Comparison of ENCODE assay signal across 9 cellular contexts in the genomic region with DNA sequence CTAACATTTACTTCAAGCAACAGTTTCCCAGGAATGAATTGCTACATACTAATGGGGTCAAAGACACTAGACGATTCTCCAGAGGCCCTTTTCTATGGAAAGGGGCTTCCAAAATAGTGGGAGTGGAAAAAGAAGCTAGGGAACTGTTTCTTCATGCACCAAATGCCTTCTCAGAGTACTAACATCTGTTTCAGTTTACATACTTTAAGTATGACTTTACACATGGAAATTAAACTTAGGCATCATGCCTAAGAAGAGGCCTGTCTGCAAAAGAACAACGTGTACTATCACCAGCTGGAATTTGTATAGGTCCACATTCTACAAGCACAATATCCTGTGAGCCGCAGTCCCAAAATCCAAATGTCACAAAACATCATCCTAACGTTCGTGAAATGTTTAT. TPM values are rescaled to one million over a fixed set of nuclear protein-coding genes. Genes with fewer than 3 reads are reported as not detected.
DNase-seq lines count a peak whose midpoint lies in the region; ATAC-seq, FAIRE-seq and TF ChIP-seq lines count a peak whose summit lies in the region.
"Had no signal": no experiment of that assay in that cellular context is flagged by ENCODE, and none has a peak within 500 bp of the region (broad histone marks: within the 10 kb centered on the region; RNA-seq: fewer than 3 reads in every experiment).

No MANE protein-coding gene starts in this region.

- no peak for TF ChIP-seq CTCF in HFF-Myc (IDR thresholded peaks at IDR 0.05; ENCODE audit: low read depth, low read length, missing control alignments)
- TF ChIP-seq CTCF in bronchial epithelial cell (IDR thresholded peaks at IDR 0.05; ENCODE audit: insufficient read depth, low read length, severe bottlenecking) = no peak

- DNase-seq in HFF-Myc (ENCODE audit: extremely low read depth, low read depth) (peak; percentile 76), bronchial epithelial cell (ENCODE audit: low read depth) (peak; percentile 58), left lobe of liver (ENCODE audit: low spot score) (no peak), stromal cell of bone marrow (ENCODE audit: low read depth) (peak; percentile 79), NCI-H69 (lab: John Stamatoyannopoulos, UW) (no peak)
- DNase-seq: activated T-cell treated with anti-CD3 and anti-CD28 coated beads, Interleukin-2, amount 50 U/mL, for 24 hours had no signal

- H3K36me3 ChIP-seq in bronchial epithelial cell (ENCODE audit: control insufficient read depth, insufficient read depth, low read length) = no peaks in the 10 kb centered on the region

- no peak for FAIRE-seq in bronchial epithelial cell (lab: Jason Lieb, UNC)

- no peaks in the 10 kb centered on the region for H3K27me3 ChIP-seq in bronchial epithelial cell (ENCODE audit: control insufficient read depth, insufficient read depth, low read length)

- H3K4me3 ChIP-seq in HFF-Myc (replicated peaks; ENCODE audit: low read depth, low read length) = no peak overlapping the region
- H3K4me3 ChIP-seq in bronchial epithelial cell (ENCODE audit: low read depth, low read length) = no peak overlapping the region

- ATAC-seq in left lobe of liver (peak; percentile 20), HG03354 (IDR thresholded peaks at IDR 0.05; ENCODE audit: poor library complexity, severe bottlenecking, unreplicated experiment) (no peak), HG02798 (IDR thresholded peaks at IDR 0.05; ENCODE audit: poor library complexity, unreplicated experiment) (no peak)
- ATAC-seq: naive thymus-derived CD8-positive, alpha-beta T cell had no signal

RNA-seq across cellular contexts. Expression of a gene that starts 29.4 kb away (rescaled TPM):
- total RNA-seq in bronchial epithelial cell (41.1 and 42.5 TPM in 2 replicates), left lobe of liver (9.0 TPM)

Comparison
In these comparisons a context has a peak if more than half of its experiments do, and no peak if none do; other contexts are left out.
1. DNase-seq: peak in HFF-Myc (single experiment), bronchial epithelial cell (single experiment) and stromal cell of bone marrow (single experiment); none in left lobe of liver (single experiment) and NCI-H69 (single experiment).